In the genomic region with DNA sequence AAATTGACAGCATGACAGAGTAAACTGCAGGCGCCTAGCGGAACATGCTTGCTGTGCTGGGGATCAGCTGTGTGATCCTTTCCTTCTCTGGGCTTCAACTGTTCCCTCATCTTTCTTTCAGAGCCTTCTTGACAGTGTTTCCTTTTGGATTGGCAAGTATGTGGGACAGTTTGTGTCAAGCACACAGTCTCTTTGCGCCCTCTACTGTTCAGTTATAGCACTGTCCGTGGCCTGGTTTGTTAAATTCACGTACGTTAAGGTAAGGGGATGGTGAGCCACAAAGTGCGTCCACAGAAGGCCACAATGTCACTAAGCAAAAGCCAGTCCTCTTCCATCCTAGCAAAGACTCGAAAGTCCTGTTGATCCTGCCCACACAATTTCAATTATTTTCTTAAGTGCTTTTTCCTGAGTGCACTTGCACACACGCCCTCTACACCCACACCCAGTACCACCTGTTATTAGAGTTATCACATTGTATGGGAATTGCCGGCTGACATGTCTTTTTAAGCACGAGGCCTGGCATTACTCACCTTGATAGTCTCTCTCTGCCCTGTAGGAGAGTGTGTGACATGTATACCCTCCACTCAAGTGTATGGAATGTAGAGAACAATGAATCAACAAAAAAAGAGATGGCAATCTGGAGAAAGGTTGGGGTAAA, we compare ENCODE assay signal across 8 cellular contexts. TPM values are rescaled to one million over a fixed set of nuclear protein-coding genes. Genes with fewer than 3 reads are reported as not detected.
DNase-seq lines count a peak whose midpoint lies in the region; ATAC-seq and TF ChIP-seq lines count a peak whose summit lies in the region.

No MANE protein-coding gene starts in this region.

- no peak overlapping the region for H3K27ac ChIP-seq in hepatocyte
- H3K27ac ChIP-seq in sigmoid colon: no peak overlapping the region

- TF ChIP-seq CTCF in hepatocyte (IDR thresholded peaks at IDR 0.05; ENCODE audit: poor library complexity) (peak; percentile 89), sigmoid colon (IDR thresholded peaks at IDR 0.05) (peak; percentile 28 to 76 (median 55))

- TF ChIP-seq EP300 in sigmoid colon (IDR thresholded peaks at IDR 0.05): no peak

- H3K27ac Mint-ChIP-seq in T-helper 17 cell: no peak overlapping the region

- H3K4me1 ChIP-seq in hepatocyte (ENCODE audit: insufficient read depth): no peaks in the 10 kb centered on the region
- no peaks in the 10 kb centered on the region for H3K4me1 ChIP-seq in sigmoid colon

- intact Hi-C loops in sigmoid colon (cut with DNase I): loop anchor here (5.0 kb wide), 1 partner anchor 273 kb away; no protein-coding TSS in a partner anchor

- 18% methylated on average over 11 of the region's 11 CpGs for WGBS in hepatocyte (ENCODE audit: low lambda C conversion rate, missing lambda C conversion rate)
- 12 to 20% methylated on average over 11 of the region's 11 CpGs for WGBS in sigmoid colon, 2 donors

- H3K4me1 Mint-ChIP-seq in T-helper 17 cell: peaks cover 2% of the 10 kb centered on the region

- H3K4me3 Mint-ChIP-seq in T-helper 17 cell: no peak overlapping the region

- ATAC-seq in GM21360 (IDR thresholded peaks at IDR 0.05; ENCODE audit: unreplicated experiment) (peak; percentile 81), T-helper 17 cell (no peak)

- no peaks in the 10 kb centered on the region for H3K36me3 ChIP-seq in hepatocyte (replicated peaks; ENCODE audit: insufficient read depth, low read depth)
- no peaks in the 10 kb centered on the region for H3K36me3 ChIP-seq in sigmoid colon

- H3K79me2 ChIP-seq in hepatocyte: no peaks in the 10 kb centered on the region

- H3K9me2 ChIP-seq in hepatocyte (replicated peaks; ENCODE audit: insufficient read depth): no peaks in the 10 kb centered on the region

- no peaks in the 10 kb centered on the region for H3K27me3 ChIP-seq in hepatocyte
- no peaks in the 10 kb centered on the region for H3K27me3 ChIP-seq in sigmoid colon

- no peak for TF ChIP-seq POLR2A in sigmoid colon (IDR thresholded peaks at IDR 0.05)

- peaks cover 15% of the 10 kb centered on the region for H3K27me3 Mint-ChIP-seq in T-helper 17 cell

- H2AFZ ChIP-seq in hepatocyte: no peak overlapping the region

- no peak overlapping the region for H3K4me2 ChIP-seq in hepatocyte

- H3K4me3 ChIP-seq in hepatocyte (no peak overlapping the region), sigmoid colon (no peak overlapping the region)

- DNase-seq in GF-D8 (lab: John Stamatoyannopoulos, UW): peak; percentile 18
- DNase-seq in HT-29 (ENCODE audit: low spot score): peak; percentile 87
- peak; percentile 52 for DNase-seq in NCI-H82 treated with DMSO at 0.1 percent for 48 hours (lab: John Stamatoyannopoulos, UW; ENCODE audit: unreplicated experiment)
- peak in 41 of 56 donors; percentile 1 to 77 (median 20) for DNase-seq in amygdala (lab: John Stamatoyannopoulos, UW)
- DNase-seq in hepatocyte (ENCODE audit: low spot score): peak; percentile 89
- no peak for DNase-seq in sigmoid colon
- no peak for DNase-seq in T-helper 17 cell

- no peaks in the 10 kb centered on the region for H4K20me1 ChIP-seq in hepatocyte (ENCODE audit: insufficient read depth, poor library complexity, severe bottlenecking)

- H3K9me3 ChIP-seq in hepatocyte (ENCODE audit: low read depth) (no peaks in the 10 kb centered on the region), sigmoid colon (no peaks in the 10 kb centered on the region), T-helper 17 cell (ENCODE audit: control insufficient read depth, low read length, poor library complexity, severe bottlenecking) (no peaks in the 10 kb centered on the region)

- H3K36me3 Mint-ChIP-seq in T-helper 17 cell (ENCODE audit: low read depth): no peaks in the 10 kb centered on the region

RNA-seq across cellular contexts. Expression of gene PTPN3, which starts 22.5 kb away (rescaled TPM):
- 9.8 and 11.3 TPM in 2 replicates for total RNA-seq in HT-29 (2014; rRNA removed; shearing (Covaris generic))
- total RNA-seq in hepatocyte (11.8 and 12.1 TPM in 2 replicates), sigmoid colon (1 to 10 TPM; 1.3 to 2.5 (median 1.5) TPM), T-helper 17 cell (not detected)
- polyA plus RNA-seq in hepatocyte (4.4 and 7.7 TPM in 2 replicates), sigmoid colon (10 to 100 TPM; 12.6 to 25.0 (median 14.4) TPM)

Comparison
In these comparisons a context has a peak if more than half of its experiments do, and no peak if none do; other contexts are left out.
1. DNase-seq: peak in GF-D8 (single experiment), HT-29 (single experiment), NCI-H82 treated with DMSO at 0.1 percent for 48 hours (single experiment), amygdala (41 of 56) and hepatocyte (single experiment); none in sigmoid colon (single experiment) and T-helper 17 cell (0 of 3).